Comparison of ENCODE assay signal across 22 cellular contexts in the genomic region with DNA sequence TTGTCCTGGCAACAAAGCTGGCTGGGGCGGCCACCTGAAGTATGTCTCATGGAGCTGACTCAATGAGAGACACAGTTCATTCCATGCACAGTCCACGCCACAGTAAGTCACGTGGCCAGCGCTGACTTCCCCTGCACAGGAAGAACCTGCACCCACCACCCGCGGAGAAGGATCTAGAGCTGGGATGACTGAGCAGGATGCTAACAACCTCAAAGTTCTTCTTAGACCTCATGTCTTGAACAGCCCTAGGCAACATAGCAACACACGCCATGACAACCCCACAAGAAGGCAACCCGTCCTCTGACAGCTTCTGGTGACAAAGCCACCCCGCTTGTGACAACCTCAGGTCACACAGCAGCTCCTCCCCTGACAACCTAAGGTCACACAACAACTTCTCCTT.
"Had no signal": no experiment of that assay in that cellular context is flagged by ENCODE, and none has a peak within 500 bp of the region (broad histone marks: within the 10 kb centered on the region; RNA-seq: fewer than 3 reads in every experiment).

No MANE protein-coding gene starts in this region.

- H3K4me3 ChIP-seq: body of pancreas had no signal

- H3K9me3 Mint-ChIP-seq: activated CD4-positive, alpha-beta T cell treated with anti-CD3 and anti-CD28 coated beads, Interleukin-2, amount 10 ng/mL, durations not matched to agents 7 days and 5 days; activated CD8-positive, alpha-beta T cell treated with anti-CD3 and anti-CD28 coated beads for 36 hours; activated naive CD4-positive, alpha-beta T cell treated with anti-CD3 and anti-CD28 coated beads, Interleukin-2, amount 50 U/mL, for 24 hours had no signal

- H3K27me3 Mint-ChIP-seq: activated CD4-positive, alpha-beta T cell treated with anti-CD3 and anti-CD28 coated beads, Interleukin-2, amount 10 ng/mL, durations not matched to agents 7 days and 5 days; activated CD8-positive, alpha-beta memory T cell treated with anti-CD3 and anti-CD28 coated beads, Interleukin-2, amount 10 ng/mL, durations not matched to agents 7 days and 5 days; activated CD8-positive, alpha-beta T cell treated with anti-CD3 and anti-CD28 coated beads for 36 hours had no signal

- H3K4me1 Mint-ChIP-seq: activated CD4-positive, alpha-beta T cell treated with anti-CD3 and anti-CD28 coated beads, Interleukin-2, amount 10 ng/mL, durations not matched to agents 7 days and 5 days; activated CD8-positive, alpha-beta memory T cell treated with anti-CD3 and anti-CD28 coated beads, Interleukin-2, amount 10 ng/mL, durations not matched to agents 7 days and 5 days; activated naive CD4-positive, alpha-beta T cell treated with anti-CD3 and anti-CD28 coated beads, Interleukin-2, amount 50 U/mL, for 24 hours; T-cell had no signal

- DNase-seq: activated CD4-positive, alpha-beta T cell treated with anti-CD3 and anti-CD28 coated beads, Interleukin-2, amount 10 ng/mL, durations not matched to agents 7 days and 5 days; activated CD4-positive, CD25-positive, alpha-beta regulatory T cell treated with anti-CD3 and anti-CD28 coated beads, Interleukin-2, amount 50 U/mL, for 72 hours; activated CD8-positive, alpha-beta memory T cell treated with anti-CD3 and anti-CD28 coated beads, Interleukin-2, amount 10 ng/mL, durations not matched to agents 7 days and 5 days; activated CD8-positive, alpha-beta T cell treated with anti-CD3 and anti-CD28 coated beads for 36 hours; activated gamma-delta T cell treated with Interleukin-2 at 50 U/mL for 16 hours; activated T-cell treated with anti-CD3 and anti-CD28 coated beads, Interleukin-2, amount 50 U/mL, for 1 hour; anterior cingulate cortex; body of pancreas; dermis blood vessel endothelial cell; effector CD8-positive, alpha-beta T cell; foreskin melanocyte; hippocampal formation; kidney glomerular epithelial cell; left ventricle myocardium superior; stimulated activated CD4-positive, alpha-beta T cell treated with anti-CD3 and anti-CD28 coated beads, Interleukin-4, amount 100 ng/mL, for 24 hours; stimulated activated naive CD8-positive, alpha-beta T cell treated with anti-CD3 and anti-CD28 coated beads, Interleukin-15, Interleukin-2, amounts not matched to agents 100 U/mL and 50 U/mL, for 24 hours had no signal

- ATAC-seq: activated CD8-positive, alpha-beta memory T cell treated with anti-CD3 and anti-CD28 coated beads, Interleukin-2, amount 10 ng/mL, durations not matched to agents 7 days and 5 days; activated CD8-positive, alpha-beta T cell treated with anti-CD3 and anti-CD28 coated beads for 36 hours; body of pancreas; esophagus mucosa; left ventricle myocardium superior; stimulated activated naive CD8-positive, alpha-beta T cell treated with anti-CD3 and anti-CD28 coated beads, Interleukin-15, Interleukin-2, amounts not matched to agents 100 U/mL and 50 U/mL, for 24 hours; T-cell had no signal

- H3K27ac Mint-ChIP-seq: activated CD4-positive, alpha-beta T cell treated with anti-CD3 and anti-CD28 coated beads, Interleukin-2, amount 10 ng/mL, durations not matched to agents 7 days and 5 days; activated CD8-positive, alpha-beta memory T cell treated with anti-CD3 and anti-CD28 coated beads, Interleukin-2, amount 10 ng/mL, durations not matched to agents 7 days and 5 days; activated CD8-positive, alpha-beta T cell treated with anti-CD3 and anti-CD28 coated beads for 36 hours; activated naive CD4-positive, alpha-beta T cell treated with anti-CD3 and anti-CD28 coated beads, Interleukin-2, amount 50 U/mL, for 24 hours; progenitor cell of endocrine pancreas; T-cell; T-helper 2 cell treated with Interferon-gamma antibody and Interleukin-4, amounts not matched to agents 5 μg/mL and 100 μg/mL, for 36 hours had no signal

- H3K27ac ChIP-seq: body of pancreas, VCaP had no signal

- H3K27me3 ChIP-seq: body of pancreas had no signal

- H3K9me3 ChIP-seq: body of pancreas had no signal

- H3K4me1 ChIP-seq: body of pancreas had no signal

- H3K4me3 Mint-ChIP-seq: activated CD4-positive, alpha-beta T cell treated with anti-CD3 and anti-CD28 coated beads, Interleukin-2, amount 10 ng/mL, durations not matched to agents 7 days and 5 days; activated CD8-positive, alpha-beta memory T cell treated with anti-CD3 and anti-CD28 coated beads, Interleukin-2, amount 10 ng/mL, durations not matched to agents 7 days and 5 days; activated CD8-positive, alpha-beta T cell treated with anti-CD3 and anti-CD28 coated beads for 36 hours; activated naive CD4-positive, alpha-beta T cell treated with anti-CD3 and anti-CD28 coated beads, Interleukin-2, amount 50 U/mL, for 24 hours; T-cell; T-helper 2 cell treated with Interferon-gamma antibody and Interleukin-4, amounts not matched to agents 5 μg/mL and 100 μg/mL, for 36 hours had no signal

- H3K36me3 Mint-ChIP-seq: activated CD8-positive, alpha-beta memory T cell treated with anti-CD3 and anti-CD28 coated beads, Interleukin-2, amount 10 ng/mL, durations not matched to agents 7 days and 5 days; activated naive CD4-positive, alpha-beta T cell treated with anti-CD3 and anti-CD28 coated beads, Interleukin-2, amount 50 U/mL, for 24 hours; T-cell had no signal
